12 cellular contexts compared by ENCODE assay signal in genomic region chr5:142798099-142798768, GRCh38. TPM values are rescaled to one million over a fixed set of nuclear protein-coding genes. Genes with fewer than 3 reads are reported as not detected.
DNase-seq lines count a peak whose midpoint lies in the region; ATAC-seq lines count a peak whose summit lies in the region.
"Had no signal": no experiment of that assay in that cellular context is flagged by ENCODE, and none has a peak within 500 bp of the region (broad histone marks: within the 10 kb centered on the region; RNA-seq: fewer than 3 reads in every experiment).

No MANE protein-coding gene starts in this region.

- peak; percentile 76 for DNase-seq in activated CD4-positive, alpha-beta T cell treated with anti-CD3 and anti-CD28 coated beads, Interleukin-2, amount 10 ng/mL, durations not matched to agents 24 days and 14 days
- DNase-seq in activated CD4-positive, alpha-beta T cell treated with anti-CD3 and anti-CD28 coated beads for 1 hour = no peak
- DNase-seq in SIG-M5 treated with dmso at 0.1 percent for 504 hours (lab: John Stamatoyannopoulos, UW; ENCODE audit: unreplicated experiment) = peak; percentile 99
- no peak for DNase-seq in left cardiac atrium
- no peak for DNase-seq in stimulated activated naive B cell treated with anti-CD40 and anti-IgM and Interleukin-4, amounts not matched to agents 10 μg/mL and 1 μg/mL and 100 μg/mL, for 72 hours
- DNase-seq in left colon = no peak
- no peak for DNase-seq in NCI-H2171 treated with DMSO at 0.1 percent for 48 hours (lab: John Stamatoyannopoulos, UW)
- no peak for DNase-seq in DMS 273 (lab: John Stamatoyannopoulos, UW; ENCODE audit: unreplicated experiment)
- DNase-seq: activated CD4-positive, alpha-beta T cell treated with anti-CD3 and anti-CD28 coated beads, Interleukin-2, amount 50 U/mL, for 48 hours; GOT3; retina had no signal

- intact Hi-C loops in activated CD4-positive, alpha-beta T cell treated with anti-CD3 and anti-CD28 coated beads, Interleukin-2, amount 10 ng/mL, durations not matched to agents 24 days and 14 days (cut with micrococcal nuclease) = no loop called here
- intact Hi-C loops in left cardiac atrium (cut with DNase I) (no loop called here), left colon (cut with DNase I, micrococcal nuclease) (no loop called here)

- peak overlapping the region; percentile 43 for H3K27ac Mint-ChIP-seq in activated CD4-positive, alpha-beta T cell treated with anti-CD3 and anti-CD28 coated beads, Interleukin-2, amount 10 ng/mL, durations not matched to agents 24 days and 14 days
- H3K27ac Mint-ChIP-seq in stimulated activated naive B cell treated with anti-CD40 and anti-IgM and Interleukin-4, amounts not matched to agents 10 μg/mL and 1 μg/mL and 100 μg/mL, for 72 hours = peak overlapping the region; percentile 65

- H3K4me1 Mint-ChIP-seq in activated CD4-positive, alpha-beta T cell treated with anti-CD3 and anti-CD28 coated beads, Interleukin-2, amount 10 ng/mL, durations not matched to agents 24 days and 14 days = peaks cover 62% of the 10 kb centered on the region
- peaks cover 55 to 77% of the 10 kb centered on the region in 2 donors for H3K4me1 Mint-ChIP-seq in stimulated activated naive B cell treated with anti-CD40 and anti-IgM and Interleukin-4, amounts not matched to agents 10 μg/mL and 1 μg/mL and 100 μg/mL, for 72 hours

- H3K4me3 Mint-ChIP-seq in activated CD4-positive, alpha-beta T cell treated with anti-CD3 and anti-CD28 coated beads, Interleukin-2, amount 10 ng/mL, durations not matched to agents 24 days and 14 days = peak overlapping the region; percentile 45
- peak overlapping the region in 1 of 2 donors; percentile 3 for H3K4me3 Mint-ChIP-seq in stimulated activated naive B cell treated with anti-CD40 and anti-IgM and Interleukin-4, amounts not matched to agents 10 μg/mL and 1 μg/mL and 100 μg/mL, for 72 hours

- H3K27me3 Mint-ChIP-seq in activated CD4-positive, alpha-beta T cell treated with anti-CD3 and anti-CD28 coated beads, Interleukin-2, amount 10 ng/mL, durations not matched to agents 24 days and 14 days = no peaks in the 10 kb centered on the region
- H3K27me3 Mint-ChIP-seq in stimulated activated naive B cell treated with anti-CD40 and anti-IgM and Interleukin-4, amounts not matched to agents 10 μg/mL and 1 μg/mL and 100 μg/mL, for 72 hours = no peaks in the 10 kb centered on the region

- ATAC-seq in left cardiac atrium (peak; percentile 62 to 83), left colon (no peak)
- peak; percentile 61 to 64 for ATAC-seq in stimulated activated naive B cell treated with anti-CD40 and anti-IgM and Interleukin-4, amounts not matched to agents 10 μg/mL and 1 μg/mL and 100 μg/mL, for 72 hours (replicated peaks)
- ATAC-seq: A549 had no signal

- H3K36me3 Mint-ChIP-seq in activated CD4-positive, alpha-beta T cell treated with anti-CD3 and anti-CD28 coated beads, Interleukin-2, amount 10 ng/mL, durations not matched to agents 24 days and 14 days (ENCODE audit: low read depth) = peaks cover 3% of the 10 kb centered on the region
- no peaks in the 10 kb centered on the region for H3K36me3 Mint-ChIP-seq in stimulated activated naive B cell treated with anti-CD40 and anti-IgM and Interleukin-4, amounts not matched to agents 10 μg/mL and 1 μg/mL and 100 μg/mL, for 72 hours

- no peaks in the 10 kb centered on the region for H3K9me3 Mint-ChIP-seq in activated CD4-positive, alpha-beta T cell treated with anti-CD3 and anti-CD28 coated beads, Interleukin-2, amount 10 ng/mL, durations not matched to agents 24 days and 14 days
- H3K9me3 Mint-ChIP-seq in stimulated activated naive B cell treated with anti-CD40 and anti-IgM and Interleukin-4, amounts not matched to agents 10 μg/mL and 1 μg/mL and 100 μg/mL, for 72 hours = no peaks in the 10 kb centered on the region

RNA-seq across cellular contexts. Expression of gene ARHGAP26, which starts 28.1 kb away (rescaled TPM):
- total RNA-seq in activated CD4-positive, alpha-beta T cell treated with anti-CD3 and anti-CD28 coated beads, Interleukin-2, amount 10 ng/mL, durations not matched to agents 24 days and 14 days = 12.7 and 15.3 TPM in 2 replicates
- total RNA-seq in left cardiac atrium (10 to 100 TPM; 29.6 to 50.2 TPM), left colon (10 to 100 TPM; 71.6 to 85.1 TPM)

Comparison
In these comparisons a context has a peak if more than half of its experiments do, and no peak if none do; other contexts are left out.
1. DNase-seq: peak in activated CD4-positive, alpha-beta T cell treated with anti-CD3 and anti-CD28 coated beads, Interleukin-2, amount 10 ng/mL, durations not matched to agents 24 days and 14 days (single experiment) and SIG-M5 treated with dmso at 0.1 percent for 504 hours (single experiment); none in activated CD4-positive, alpha-beta T cell treated with anti-CD3 and anti-CD28 coated beads for 1 hour (single experiment), left cardiac atrium (single experiment), stimulated activated naive B cell treated with anti-CD40 and anti-IgM and Interleukin-4, amounts not matched to agents 10 μg/mL and 1 μg/mL and 100 μg/mL, for 72 hours (single experiment), left colon (0 of 2), NCI-H2171 treated with DMSO at 0.1 percent for 48 hours (single experiment) and DMS 273 (single experiment).